ENCODE assay signal across 10 cellular contexts in the genomic region with DNA sequence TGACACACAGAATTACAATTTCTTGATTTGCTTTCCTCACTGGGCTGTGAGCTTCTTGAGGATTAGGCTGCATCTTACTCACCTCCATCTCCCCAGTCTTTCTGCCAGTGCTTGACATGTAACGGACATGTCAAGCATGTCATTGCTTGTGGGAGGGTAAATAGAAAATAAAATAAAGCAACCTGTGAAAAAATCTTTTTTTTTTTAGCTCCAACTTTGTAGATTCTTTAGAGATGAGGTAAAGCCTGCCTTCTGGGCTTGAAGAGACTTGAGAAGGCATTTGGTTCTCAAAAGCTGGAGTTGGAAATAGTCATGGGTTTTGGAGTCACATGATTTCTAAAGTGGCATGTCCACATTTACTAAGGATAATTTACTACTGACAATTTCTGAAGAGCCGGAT.
A peak's percentile ranks its signal among the peaks of the same experiment; 100 is the strongest.
DNase-seq lines count a peak whose midpoint lies in the region; ATAC-seq and TF ChIP-seq lines count a peak whose summit lies in the region.
"Had no signal": no experiment of that assay in that cellular context is flagged by ENCODE, and none has a peak within 500 bp of the region (broad histone marks: within the 10 kb centered on the region; RNA-seq: fewer than 3 reads in every experiment).

No MANE protein-coding gene starts in this region.

- TF ChIP-seq CTCF in choroid plexus epithelial cell (conservative IDR thresholded peaks at IDR 0.05; ENCODE audit: low read depth, low read length), result no peak

- H3K27ac Mint-ChIP-seq in natural killer cell treated with Interleukin-12 subunit alpha and Interleukin-12 subunit beta and Interleukin-15 and Interleukin-18, amount 100 ng/mL, for 72 hours, result peak overlapping the region; percentile 38 to 88

- H4K20me1 ChIP-seq in BLaER1 treated with 17β-estradiol and CSF1 and Interleukin-3, amounts not matched to agents 10 nM and 100 nM, result no peaks in the 10 kb centered on the region; a peak in 1 of 22 replicates

- peaks cover 15 to 26% (median 20%) of the 10 kb centered on the region in 10 experiments for H3K4me1 ChIP-seq in BLaER1 treated with 17β-estradiol and CSF1 and Interleukin-3, amounts not matched to agents 10 nM and 100 nM

- no peaks in the 10 kb centered on the region for H3K9me3 ChIP-seq in BLaER1 treated with 17β-estradiol and CSF1 and Interleukin-3, amounts not matched to agents 10 nM and 100 nM (replicated peaks in 1 of 11)

- peak overlapping the region in 8 of 11 experiments; percentile 4 to 62 (median 26); a peak in 12 of 22 replicates for H3K27ac ChIP-seq in BLaER1 treated with 17β-estradiol and CSF1 and Interleukin-3, amounts not matched to agents 10 nM and 100 nM

- ATAC-seq in HG03442 (IDR thresholded peaks at IDR 0.05; ENCODE audit: unreplicated experiment), result peak; percentile 8
- no peak for ATAC-seq in natural killer cell treated with Interleukin-12 subunit alpha and Interleukin-12 subunit beta and Interleukin-15 and Interleukin-18, amount 100 ng/mL, for 72 hours

- H3K36me3 Mint-ChIP-seq in natural killer cell treated with Interleukin-12 subunit alpha and Interleukin-12 subunit beta and Interleukin-15 and Interleukin-18, amount 100 ng/mL, for 72 hours, result no peaks in the 10 kb centered on the region

- no peaks in the 10 kb centered on the region for H3K27me3 ChIP-seq in BLaER1 treated with 17β-estradiol and CSF1 and Interleukin-3, amounts not matched to agents 10 nM and 100 nM

- peak overlapping the region; percentile 50 for H3K4me3 Mint-ChIP-seq in natural killer cell treated with Interleukin-12 subunit alpha and Interleukin-12 subunit beta and Interleukin-15 and Interleukin-18, amount 100 ng/mL, for 72 hours

- H3K27me3 Mint-ChIP-seq in natural killer cell treated with Interleukin-12 subunit alpha and Interleukin-12 subunit beta and Interleukin-15 and Interleukin-18, amount 100 ng/mL, for 72 hours, result no peaks in the 10 kb centered on the region

- H3K4me2 ChIP-seq in BLaER1 treated with 17β-estradiol and CSF1 and Interleukin-3, amounts not matched to agents 10 nM and 100 nM, result peak overlapping the region; percentile 67 to 90 (median 82)

- no peaks in the 10 kb centered on the region; a peak in 1 of 22 replicates for H3K36me3 ChIP-seq in BLaER1 treated with 17β-estradiol and CSF1 and Interleukin-3, amounts not matched to agents 10 nM and 100 nM

- DNase-seq in choroid plexus epithelial cell (ENCODE audit: low read depth) (peak; percentile 79), SKM-1 treated with dmso at 0.1 percent for 144 hours (lab: John Stamatoyannopoulos, UW; ENCODE audit: unreplicated experiment) (no peak), NCI-H774 (lab: John Stamatoyannopoulos, UW) (no peak), COLO668 (lab: John Stamatoyannopoulos, UW; ENCODE audit: unreplicated experiment) (no peak), RPMI8226 (no peak)
- no peak for DNase-seq in natural killer cell treated with Interleukin-12 subunit alpha and Interleukin-12 subunit beta and Interleukin-15 and Interleukin-18, amount 100 ng/mL, for 72 hours (ENCODE audit: low spot score)
- DNase-seq: activated effector memory CD4-positive, alpha-beta T cell treated with Interleukin-2 at 50 U/mL for 16 hours; islet precursor cell had no signal

- peaks cover 12 to 15% of the 10 kb centered on the region in 2 donors for H3K4me1 Mint-ChIP-seq in natural killer cell treated with Interleukin-12 subunit alpha and Interleukin-12 subunit beta and Interleukin-15 and Interleukin-18, amount 100 ng/mL, for 72 hours (ENCODE audit: low read depth in 2 of 2)

- peak overlapping the region in 8 of 10 experiments; percentile 11 to 48 (median 32); a peak in 8 of 20 replicates for H3K4me3 ChIP-seq in BLaER1 treated with 17β-estradiol and CSF1 and Interleukin-3, amounts not matched to agents 10 nM and 100 nM
- no peak overlapping the region for H3K4me3 ChIP-seq in choroid plexus epithelial cell (ENCODE audit: low read depth, low read length)

- peak overlapping the region in 10 of 11 experiments; percentile 7 to 56 (median 36); a peak in 10 of 22 replicates for H3K9ac ChIP-seq in BLaER1 treated with 17β-estradiol and CSF1 and Interleukin-3, amounts not matched to agents 10 nM and 100 nM

- no peaks in the 10 kb centered on the region for H3K9me3 Mint-ChIP-seq in natural killer cell treated with Interleukin-12 subunit alpha and Interleukin-12 subunit beta and Interleukin-15 and Interleukin-18, amount 100 ng/mL, for 72 hours
